ENCODE assay signal across 8 cellular contexts in genomic region chr14:24113801-24114535, GRCh38. TPM values are rescaled to one million over a fixed set of nuclear protein-coding genes. Genes with fewer than 3 reads are reported as not detected.
DNase-seq lines count a peak whose midpoint lies in the region; ATAC-seq lines count a peak whose summit lies in the region.

No MANE protein-coding gene starts in this region.

- intact Hi-C loops in activated CD4-positive, alpha-beta T cell treated with anti-CD3 and anti-CD28 coated beads for 36 hours (cut with DNase I, micrococcal nuclease): loop anchor here (1.0 to 10.0 kb wide), 19 partner anchors 20 to 1019 kb away; partner anchors contain the start of genes EMC9 (in 2 of the 2), GMPR2 (in 2 of the 2), IRF9 (in 2 of the 2) and NEDD8 (in 2 of the 2)
- intact Hi-C loops in left colon (cut with DNase I, micrococcal nuclease): no loop called here

- H3K4me3 Mint-ChIP-seq in activated CD4-positive, alpha-beta T cell treated with anti-CD3 and anti-CD28 coated beads for 36 hours: peak overlapping the region; percentile 85

- H3K36me3 Mint-ChIP-seq in activated CD4-positive, alpha-beta T cell treated with anti-CD3 and anti-CD28 coated beads for 36 hours (ENCODE audit: low read depth): peaks cover 29% of the 10 kb centered on the region

- peaks cover 32% of the 10 kb centered on the region for H3K4me1 Mint-ChIP-seq in activated CD4-positive, alpha-beta T cell treated with anti-CD3 and anti-CD28 coated beads for 36 hours

- H3K27me3 Mint-ChIP-seq in activated CD4-positive, alpha-beta T cell treated with anti-CD3 and anti-CD28 coated beads for 36 hours: no peaks in the 10 kb centered on the region

- DNase-seq in AG08396 (ENCODE audit: low spot score): peak; percentile 83
- peak; percentile 88 for DNase-seq in NCI-H460 (ENCODE audit: extremely low read depth, low read depth)
- DNase-seq in activated CD4-positive, alpha-beta T cell treated with anti-CD3 and anti-CD28 coated beads for 36 hours: peak; percentile 92
- peak; percentile 90 to 94 for DNase-seq in left colon
- DNase-seq in stimulated activated CD4-positive, alpha-beta T cell treated with anti-CD3 and anti-CD28 coated beads, Interleukin-1b, Interleukin-23, amount 100 ng/mL, for 4 hours (ENCODE audit: low read depth in 2 of 2): peak; percentile 46 to 55

- ATAC-seq in GM19023 (IDR thresholded peaks at IDR 0.05; ENCODE audit: unreplicated experiment): peak; percentile 35
- ATAC-seq in HG03342 (IDR thresholded peaks at IDR 0.05; ENCODE audit: unreplicated experiment): peak; percentile 25
- peak; percentile 42 for ATAC-seq in activated CD4-positive, alpha-beta T cell treated with anti-CD3 and anti-CD28 coated beads for 36 hours
- ATAC-seq in left colon: peak; percentile 67

- H3K27ac ChIP-seq in cingulate gyrus (ENCODE audit: low read depth, low read length): peak overlapping the region; percentile 100

- H3K27ac Mint-ChIP-seq in activated CD4-positive, alpha-beta T cell treated with anti-CD3 and anti-CD28 coated beads for 36 hours: peak overlapping the region; percentile 97

- no peaks in the 10 kb centered on the region for H3K9me3 Mint-ChIP-seq in activated CD4-positive, alpha-beta T cell treated with anti-CD3 and anti-CD28 coated beads for 36 hours (ENCODE audit: low read depth)

- CTCF ChIA-PET in activated CD4-positive, alpha-beta T cell treated with anti-CD3 and anti-CD28 coated beads for 36 hours (lab: Charles Lee): interaction anchor here (0.6 to 3.3 kb wide), 24 partner anchors 11 to 557 kb away, joined by 3 to 32 read pairs (median 5); partner anchors contain the start of genes CIDEB, EMC9, IRF9 and PCK2

- POLR2A ChIA-PET in activated CD4-positive, alpha-beta T cell treated with anti-CD3 and anti-CD28 coated beads for 36 hours (lab: Charles Lee): interaction anchor here (0.9 to 2.8 kb wide), 19 partner anchors 19 to 317 kb away, joined by 3 to 35 read pairs (median 6); partner anchors contain the start of genes CHMP4A, DHRS1, EMC9 and IPO4

RNA-seq across cellular contexts. Expression of gene DCAF11, which starts 0.6 kb away (rescaled TPM):
- 49.6 and 54.1 TPM in 2 replicates for total RNA-seq in NCI-H460 (2014; rRNA removed; shearing (Covaris generic))
- polyA plus RNA-seq in NCI-H460 (2014; cell fraction: nucleus; rRNA removed): 67.7 and 78.6 TPM in 2 replicates
- total RNA-seq in activated CD4-positive, alpha-beta T cell treated with anti-CD3 and anti-CD28 coated beads for 36 hours: 10 to 100 TPM; 74.0 to 86.2 TPM
- 100 to 1,000 TPM; 101 to 107 TPM for total RNA-seq in left colon

RNA-seq across cellular contexts. Expression of gene NRL, which starts 0.8 kb away (rescaled TPM):
- total RNA-seq in NCI-H460 (2014; rRNA removed; shearing (Covaris generic)): 1.4 and 1.6 TPM in 2 replicates
- polyA plus RNA-seq in NCI-H460 (2014; cell fraction: nucleus; rRNA removed): 1.3 and 6.7 TPM in 2 replicates
- 1 to 10 TPM; 1.5 to 1.6 TPM for total RNA-seq in activated CD4-positive, alpha-beta T cell treated with anti-CD3 and anti-CD28 coated beads for 36 hours
- 1 to 10 TPM; 1.2 to 1.5 TPM for total RNA-seq in left colon

RNA-seq across cellular contexts. Expression of gene FITM1, which starts 16.5 kb away (rescaled TPM):
- 0.45 and 0.84 TPM in 2 replicates for total RNA-seq in NCI-H460 (2014; rRNA removed; shearing (Covaris generic))
- polyA plus RNA-seq in NCI-H460 (2014; cell fraction: nucleus; rRNA removed): not detected in 2 replicates
- under 1 TPM in 1 of 2 experiments, not detected in 1; 0.53 TPM for total RNA-seq in activated CD4-positive, alpha-beta T cell treated with anti-CD3 and anti-CD28 coated beads for 36 hours
- total RNA-seq in left colon: 1 to 10 TPM; 1.0 TPM

RNA-seq across cellular contexts. Expression of gene PCK2, which starts 19.9 kb away (rescaled TPM):
- 35.8 and 40.8 TPM in 2 replicates for total RNA-seq in NCI-H460 (2014; rRNA removed; shearing (Covaris generic))
- 57.3 and 71.8 TPM in 2 replicates for polyA plus RNA-seq in NCI-H460 (2014; cell fraction: nucleus; rRNA removed)
- total RNA-seq in activated CD4-positive, alpha-beta T cell treated with anti-CD3 and anti-CD28 coated beads for 36 hours: 100 to 1,000 TPM; 101 to 115 TPM
- total RNA-seq in left colon: 100 to 1,000 TPM; 150 to 223 TPM

RNA-seq across cellular contexts. Expression of gene PSME1, which starts 22.0 kb away (rescaled TPM):
- total RNA-seq in NCI-H460 (2014; rRNA removed; shearing (Covaris generic)): 160 and 177 TPM in 2 replicates
- polyA plus RNA-seq in NCI-H460 (2014; cell fraction: nucleus; rRNA removed): 159 and 203 TPM in 2 replicates
- 100 to 1,000 TPM; 414 to 418 TPM for total RNA-seq in activated CD4-positive, alpha-beta T cell treated with anti-CD3 and anti-CD28 coated beads for 36 hours
- 100 to 1,000 TPM; 196 to 249 TPM for total RNA-seq in left colon

Comparison
In these comparisons a context has a peak if more than half of its experiments do, and no peak if none do; other contexts are left out.
1. Peak in every context shown above with its lines: DNase-seq, ATAC-seq and H3K27ac ChIP-seq.
2. intact Hi-C loops: an anchor here in activated CD4-positive, alpha-beta T cell treated with anti-CD3 and anti-CD28 coated beads for 36 hours (1.0 to 10.0 kb wide); none called in left colon.